ENCODE assay signal across 8 cellular contexts in genomic region chr12:6701078-6701768, GRCh38. TPM values are rescaled to one million over a fixed set of nuclear protein-coding genes. Genes with fewer than 3 reads are reported as not detected.
A peak's percentile ranks its signal among the peaks of the same experiment; 100 is the strongest.
DNase-seq lines count a peak whose midpoint lies in the region; ATAC-seq and TF ChIP-seq lines count a peak whose summit lies in the region.

No MANE protein-coding gene starts in this region.

- TF ChIP-seq POLR2A in stomach (IDR thresholded peaks at IDR 0.05) = no peak
- TF ChIP-seq POLR2A in body of pancreas (IDR thresholded peaks at IDR 0.05) = no peak

- peaks cover 9 to 100% (median 62%) of the 10 kb centered on the region in 3 donors for H3K27me3 ChIP-seq in stomach
- peaks cover 6 to 21% of the 10 kb centered on the region in 2 donors for H3K27me3 ChIP-seq in body of pancreas

- H3K9me3 ChIP-seq in stomach (no peaks in the 10 kb centered on the region), body of pancreas (no peaks in the 10 kb centered on the region), mucosa of descending colon (no peaks in the 10 kb centered on the region)

- H3K27ac Mint-ChIP-seq in activated CD8-positive, alpha-beta memory T cell treated with anti-CD3 and anti-CD28 coated beads, Interleukin-2, amount 10 ng/mL, durations not matched to agents 7 days and 5 days = no peak overlapping the region
- H3K27ac Mint-ChIP-seq in activated T-helper 1 cell treated with anti-CD3 and anti-CD28 coated beads, Interleukin-12 subunit alpha, Interleukin-12 subunit beta, Interleukin-2, Interleukin-4 antibody, amounts not matched to agents 30 ng/mL and 10 ng/mL and 1 ng/mL, durations not matched to agents 14 hours and 24 hours and 36 hours = no peak overlapping the region

- WGBS in stomach, 5 donors = 25 to 31% (median 29%) methylated on average over 13 of the region's 13 CpGs
- WGBS in body of pancreas, 2 donors = 22 to 29% methylated on average over 13 of the region's 13 CpGs

- CTCF ChIA-PET in activated CD8-positive, alpha-beta memory T cell treated with anti-CD3 and anti-CD28 coated beads, Interleukin-2, amount 10 ng/mL, durations not matched to agents 7 days and 5 days (lab: Charles Lee) = interaction anchor here (1.1 kb wide), 1 partner anchor 20 kb away, joined by 3 read pairs; no protein-coding TSS in a partner anchor

- H3K4me3 ChIP-seq in iPS-11a (ENCODE audit: low read depth, low read length) = peak overlapping the region; percentile 62
- peak overlapping the region; percentile 46 to 68 (median 52) for H3K4me3 ChIP-seq in stomach
- no peak overlapping the region for H3K4me3 ChIP-seq in body of pancreas
- H3K4me3 ChIP-seq in mucosa of descending colon = no peak overlapping the region

- TF ChIP-seq EP300 in stomach (IDR thresholded peaks at IDR 0.05) = no peak

- peaks cover 67% of the 10 kb centered on the region for H3K27me3 Mint-ChIP-seq in activated CD8-positive, alpha-beta memory T cell treated with anti-CD3 and anti-CD28 coated beads, Interleukin-2, amount 10 ng/mL, durations not matched to agents 7 days and 5 days
- H3K27me3 Mint-ChIP-seq in activated T-helper 1 cell treated with anti-CD3 and anti-CD28 coated beads, Interleukin-12 subunit alpha, Interleukin-12 subunit beta, Interleukin-2, Interleukin-4 antibody, amounts not matched to agents 30 ng/mL and 10 ng/mL and 1 ng/mL, durations not matched to agents 14 hours and 24 hours and 36 hours (ENCODE audit: insufficient read depth) = peaks cover 63% of the 10 kb centered on the region

- H3K36me3 ChIP-seq in stomach (no peaks in the 10 kb centered on the region), body of pancreas (replicated peaks in 1 of 2; ENCODE audit: insufficient read depth in 1 of 2, low read depth in 2 of 2) (no peaks in the 10 kb centered on the region), mucosa of descending colon (ENCODE audit: low read depth) (no peaks in the 10 kb centered on the region)

- no peak for ATAC-seq in activated CD8-positive, alpha-beta memory T cell treated with anti-CD3 and anti-CD28 coated beads, Interleukin-2, amount 10 ng/mL, durations not matched to agents 7 days and 5 days
- ATAC-seq in esophagus mucosa = no peak
- ATAC-seq in body of pancreas = no peak
- no peak for ATAC-seq in mucosa of descending colon

- H3K4me1 ChIP-seq in stomach (peaks cover 14 to 22% (median 18%) of the 10 kb centered on the region in 4 donors), body of pancreas (peaks cover 14% of the 10 kb centered on the region), mucosa of descending colon (ENCODE audit: low read depth) (peaks cover 8% of the 10 kb centered on the region)

- DNase-seq in activated CD8-positive, alpha-beta memory T cell treated with anti-CD3 and anti-CD28 coated beads, Interleukin-2, amount 10 ng/mL, durations not matched to agents 7 days and 5 days = no peak
- no peak for DNase-seq in activated CD8-positive, alpha-beta memory T cell treated with anti-CD3 and anti-CD28 coated beads, Interleukin-2, amount 50 U/mL, for 4 hours
- no peak for DNase-seq in activated T-helper 1 cell treated with anti-CD3 and anti-CD28 coated beads, Interleukin-12 subunit alpha, Interleukin-12 subunit beta, Interleukin-2, Interleukin-4 antibody, amounts not matched to agents 30 ng/mL and 10 ng/mL and 1 ng/mL, durations not matched to agents 14 hours and 24 hours and 36 hours (ENCODE audit: low spot score)
- no peak for DNase-seq in stomach
- DNase-seq in body of pancreas = no peak
- no peak for DNase-seq in mucosa of descending colon

- H3K4me1 Mint-ChIP-seq in activated CD8-positive, alpha-beta memory T cell treated with anti-CD3 and anti-CD28 coated beads, Interleukin-2, amount 10 ng/mL, durations not matched to agents 7 days and 5 days = peaks cover 19% of the 10 kb centered on the region
- peaks cover 11% of the 10 kb centered on the region for H3K4me1 Mint-ChIP-seq in activated T-helper 1 cell treated with anti-CD3 and anti-CD28 coated beads, Interleukin-12 subunit alpha, Interleukin-12 subunit beta, Interleukin-2, Interleukin-4 antibody, amounts not matched to agents 30 ng/mL and 10 ng/mL and 1 ng/mL, durations not matched to agents 14 hours and 24 hours and 36 hours (ENCODE audit: low read depth)

- no peaks in the 10 kb centered on the region for H3K9me3 Mint-ChIP-seq in activated CD8-positive, alpha-beta memory T cell treated with anti-CD3 and anti-CD28 coated beads, Interleukin-2, amount 10 ng/mL, durations not matched to agents 7 days and 5 days (ENCODE audit: low read depth)
- H3K9me3 Mint-ChIP-seq in activated T-helper 1 cell treated with anti-CD3 and anti-CD28 coated beads, Interleukin-12 subunit alpha, Interleukin-12 subunit beta, Interleukin-2, Interleukin-4 antibody, amounts not matched to agents 30 ng/mL and 10 ng/mL and 1 ng/mL, durations not matched to agents 14 hours and 24 hours and 36 hours = no peaks in the 10 kb centered on the region

- intact Hi-C loops in activated T-helper 1 cell treated with anti-CD3 and anti-CD28 coated beads, Interleukin-12 subunit alpha, Interleukin-12 subunit beta, Interleukin-2, Interleukin-4 antibody, amounts not matched to agents 30 ng/mL and 10 ng/mL and 1 ng/mL, durations not matched to agents 14 hours and 24 hours and 36 hours (cut with micrococcal nuclease) = no loop called here
- intact Hi-C loops in stomach (cut with DNase I; ENCODE audit: low total_unique reads) = no loop called here
- intact Hi-C loops in body of pancreas (cut with DNase I) = no loop called here
- intact Hi-C loops in mucosa of descending colon (cut with DNase I, micrococcal nuclease) = no loop called here

- peaks cover 4% of the 10 kb centered on the region for H3K36me3 Mint-ChIP-seq in activated CD8-positive, alpha-beta memory T cell treated with anti-CD3 and anti-CD28 coated beads, Interleukin-2, amount 10 ng/mL, durations not matched to agents 7 days and 5 days
- H3K36me3 Mint-ChIP-seq in activated T-helper 1 cell treated with anti-CD3 and anti-CD28 coated beads, Interleukin-12 subunit alpha, Interleukin-12 subunit beta, Interleukin-2, Interleukin-4 antibody, amounts not matched to agents 30 ng/mL and 10 ng/mL and 1 ng/mL, durations not matched to agents 14 hours and 24 hours and 36 hours (ENCODE audit: low read depth) = no peaks in the 10 kb centered on the region

- H3K4me3 Mint-ChIP-seq in activated CD8-positive, alpha-beta memory T cell treated with anti-CD3 and anti-CD28 coated beads, Interleukin-2, amount 10 ng/mL, durations not matched to agents 7 days and 5 days = peak overlapping the region; percentile 32
- peak overlapping the region; percentile 68 for H3K4me3 Mint-ChIP-seq in activated T-helper 1 cell treated with anti-CD3 and anti-CD28 coated beads, Interleukin-12 subunit alpha, Interleukin-12 subunit beta, Interleukin-2, Interleukin-4 antibody, amounts not matched to agents 30 ng/mL and 10 ng/mL and 1 ng/mL, durations not matched to agents 14 hours and 24 hours and 36 hours

- no peak overlapping the region for H3K27ac ChIP-seq in stomach
- no peak overlapping the region for H3K27ac ChIP-seq in body of pancreas

- TF ChIP-seq CTCF in stomach (IDR thresholded peaks at IDR 0.05) = no peak
- no peak for TF ChIP-seq CTCF in body of pancreas (IDR thresholded peaks at IDR 0.05)
- TF ChIP-seq CTCF in mucosa of descending colon (IDR thresholded peaks at IDR 0.05) = no peak

RNA-seq across cellular contexts. Expression of gene PIANP, which starts 0.6 kb away (rescaled TPM):
- not detected for total RNA-seq in activated CD8-positive, alpha-beta memory T cell treated with anti-CD3 and anti-CD28 coated beads, Interleukin-2, amount 10 ng/mL, durations not matched to agents 7 days and 5 days
- 0.07 and 0.08 TPM in 2 replicates for total RNA-seq in activated T-helper 1 cell treated with anti-CD3 and anti-CD28 coated beads, Interleukin-12 subunit alpha, Interleukin-12 subunit beta, Interleukin-2, Interleukin-4 antibody, amounts not matched to agents 30 ng/mL and 10 ng/mL and 1 ng/mL, durations not matched to agents 14 hours and 24 hours and 36 hours
- total RNA-seq in stomach (under 1 TPM in 2 of 5 donors, not detected in 3; 0.14 to 0.37 TPM), esophagus mucosa (not detected), body of pancreas (not detected), mucosa of descending colon (1 to 10 TPM in 1 of 3 donors, under 1 TPM in 1, not detected in 1; 0.53 to 2.9 TPM)
- polyA plus RNA-seq in stomach = 1 to 10 TPM in 2 of 3 donors, under 1 TPM in 1; 0.50 to 1.7 (median 1.5) TPM

RNA-seq across cellular contexts. Expression of gene ZNF384, which starts 12.0 kb away (rescaled TPM):
- 10 to 100 TPM; 76.3 to 76.4 TPM for total RNA-seq in activated CD8-positive, alpha-beta memory T cell treated with anti-CD3 and anti-CD28 coated beads, Interleukin-2, amount 10 ng/mL, durations not matched to agents 7 days and 5 days
- 79.6 and 89.8 TPM in 2 replicates for total RNA-seq in activated T-helper 1 cell treated with anti-CD3 and anti-CD28 coated beads, Interleukin-12 subunit alpha, Interleukin-12 subunit beta, Interleukin-2, Interleukin-4 antibody, amounts not matched to agents 30 ng/mL and 10 ng/mL and 1 ng/mL, durations not matched to agents 14 hours and 24 hours and 36 hours
- total RNA-seq in stomach (100 to 1,000 TPM in 1 of 5 donors, 10 to 100 TPM in 4; 16.5 to 207 (median 35.6) TPM), esophagus mucosa (22.8 TPM), body of pancreas (10 to 100 TPM; 20.0 to 25.4 TPM), mucosa of descending colon (10 to 100 TPM; 54.5 to 67.8 (median 64.3) TPM)
- 10 to 100 TPM; 16.7 to 21.8 (median 20.2) TPM for polyA plus RNA-seq in stomach

RNA-seq across cellular contexts. Expression of gene COPS7A, which starts 22.6 kb away (rescaled TPM):
- 10 to 100 TPM; 28.2 to 30.0 TPM for total RNA-seq in activated CD8-positive, alpha-beta memory T cell treated with anti-CD3 and anti-CD28 coated beads, Interleukin-2, amount 10 ng/mL, durations not matched to agents 7 days and 5 days
- 34.6 and 36.2 TPM in 2 replicates for total RNA-seq in activated T-helper 1 cell treated with anti-CD3 and anti-CD28 coated beads, Interleukin-12 subunit alpha, Interleukin-12 subunit beta, Interleukin-2, Interleukin-4 antibody, amounts not matched to agents 30 ng/mL and 10 ng/mL and 1 ng/mL, durations not matched to agents 14 hours and 24 hours and 36 hours
- total RNA-seq in stomach = 10 to 100 TPM in 4 of 5 donors, 1 to 10 TPM in 1; 5.8 to 50.0 (median 25.7) TPM
- 10 to 100 TPM; 45.2 to 54.2 (median 51.6) TPM for polyA plus RNA-seq in stomach
- 54.3 TPM for total RNA-seq in esophagus mucosa
- 10 to 100 TPM; 20.2 to 27.7 TPM for total RNA-seq in body of pancreas
- total RNA-seq in mucosa of descending colon = 10 to 100 TPM; 32.8 to 47.2 (median 39.2) TPM

RNA-seq across cellular contexts. Expression of gene ING4, which starts 38.3 kb away (rescaled TPM):
- 10 to 100 TPM; 26.0 to 26.3 TPM for total RNA-seq in activated CD8-positive, alpha-beta memory T cell treated with anti-CD3 and anti-CD28 coated beads, Interleukin-2, amount 10 ng/mL, durations not matched to agents 7 days and 5 days
- 14.6 and 15.0 TPM in 2 replicates for total RNA-seq in activated T-helper 1 cell treated with anti-CD3 and anti-CD28 coated beads, Interleukin-12 subunit alpha, Interleukin-12 subunit beta, Interleukin-2, Interleukin-4 antibody, amounts not matched to agents 30 ng/mL and 10 ng/mL and 1 ng/mL, durations not matched to agents 14 hours and 24 hours and 36 hours
- total RNA-seq in stomach (10 to 100 TPM in 4 of 5 donors, 1 to 10 TPM in 1; 8.7 to 51.8 (median 33.5) TPM), esophagus mucosa (15.4 TPM), body of pancreas (10 to 100 TPM; 23.3 to 39.9 TPM), mucosa of descending colon (10 to 100 TPM; 28.9 to 46.9 (median 45.9) TPM)
- 10 to 100 TPM; 25.5 to 53.6 (median 43.6) TPM for polyA plus RNA-seq in stomach

RNA-seq across cellular contexts. Expression of gene MLF2, which starts 51.7 kb away (rescaled TPM):
- total RNA-seq in activated CD8-positive, alpha-beta memory T cell treated with anti-CD3 and anti-CD28 coated beads, Interleukin-2, amount 10 ng/mL, durations not matched to agents 7 days and 5 days = 100 to 1,000 TPM; 102 to 113 TPM
- 159 and 161 TPM in 2 replicates for total RNA-seq in activated T-helper 1 cell treated with anti-CD3 and anti-CD28 coated beads, Interleukin-12 subunit alpha, Interleukin-12 subunit beta, Interleukin-2, Interleukin-4 antibody, amounts not matched to agents 30 ng/mL and 10 ng/mL and 1 ng/mL, durations not matched to agents 14 hours and 24 hours and 36 hours
- total RNA-seq in stomach (100 to 1,000 TPM in 4 of 5 donors, 1 to 10 TPM in 1; 9.3 to 296 (median 128) TPM), esophagus mucosa (122 TPM), body of pancreas (10 to 100 TPM; 59.4 to 76.5 TPM), mucosa of descending colon (100 to 1,000 TPM; 136 to 177 (median 149) TPM)
- 100 to 1,000 TPM; 168 to 183 (median 180) TPM for polyA plus RNA-seq in stomach

Comparison
In these comparisons a context has a peak if more than half of its experiments do, and no peak if none do; other contexts are left out.
1. H3K4me3 ChIP-seq: peak in iPS-11a (single experiment) and stomach (4 of 4); none in body of pancreas (0 of 2) and mucosa of descending colon (single experiment).